In the genomic region with DNA sequence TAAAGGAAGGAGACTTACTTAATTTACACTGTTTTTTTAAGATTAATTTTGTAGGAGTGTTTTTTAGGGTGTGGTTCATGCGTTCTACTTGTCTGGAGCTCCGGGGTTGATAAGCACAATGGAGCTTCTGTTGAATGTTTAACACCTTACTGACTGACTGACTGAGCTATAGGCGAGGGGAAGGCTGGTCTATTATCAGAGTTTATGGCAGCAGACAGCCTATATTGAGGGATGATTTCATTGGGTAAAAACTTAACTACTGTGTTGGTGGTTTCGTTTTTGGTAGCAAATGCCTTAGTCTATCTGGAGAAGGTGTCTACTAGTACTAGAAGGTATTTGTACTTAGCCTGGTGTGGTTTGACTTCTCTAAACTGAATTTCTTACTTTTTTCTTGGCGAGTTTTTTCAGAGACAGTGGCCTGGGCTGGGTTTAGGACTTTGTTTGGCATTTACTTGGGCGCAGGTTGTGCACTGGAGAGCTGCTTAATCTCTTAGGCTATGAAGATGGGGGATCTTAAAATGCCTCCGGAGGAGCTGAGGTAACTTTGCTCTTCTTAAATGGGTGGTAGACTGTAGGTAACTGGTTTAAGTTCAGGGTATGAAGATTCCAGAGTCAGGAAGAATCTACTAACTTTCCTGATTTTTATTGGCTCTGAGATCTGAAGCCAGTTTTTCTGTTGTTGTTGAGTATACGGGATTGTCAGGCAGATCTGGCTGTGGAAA, we compare ENCODE assay signal across 7 cellular contexts.
DNase-seq lines count a peak whose midpoint lies in the region; ATAC-seq, FAIRE-seq and TF ChIP-seq lines count a peak whose summit lies in the region.
"Not testable (repeated sequence)": the region's sequence is repeated elsewhere in the genome, so short reads cannot be mapped to it uniquely, and the experiment has no call there.

No MANE protein-coding gene starts in this region.

- ATAC-seq in GM23338 = not testable (repeated sequence)
- ATAC-seq in mucosa of descending colon = peak; percentile 74

- not testable (repeated sequence) for TF ChIP-seq CTCF in GM23338 (conservative IDR thresholded peaks at IDR 0.05; ENCODE audit: low read depth in 2 of 2); astrocyte (IDR thresholded peaks at IDR 0.05; ENCODE audit: insufficient read depth, low read depth, low read length); mucosa of descending colon (IDR thresholded peaks at IDR 0.05); progenitor cell of endocrine pancreas (IDR thresholded peaks at IDR 0.05; ENCODE audit: unreplicated experiment)

- H3K4me3 Mint-ChIP-seq in GM23338 = not testable (repeated sequence)
- H3K4me3 Mint-ChIP-seq in T-helper 1 cell treated with Interleukin-12 subunit alpha and Interleukin-12 subunit beta and Interleukin-4 antibody, amounts not matched to agents 30 μg/mL and 1 μg/mL, for 36 hours = peak overlapping the region; percentile 76
- H3K4me3 Mint-ChIP-seq in activated T-cell treated with anti-CD3 and anti-CD28 coated beads, Interleukin-2, amount 50 U/mL, for 24 hours = peak overlapping the region; percentile 61
- H3K4me3 Mint-ChIP-seq in astrocyte (ENCODE audit: unreplicated experiment) = peak overlapping the region; percentile 15
- peak overlapping the region; percentile 1 for H3K4me3 Mint-ChIP-seq in progenitor cell of endocrine pancreas (ENCODE audit: low read depth)

- H2AFZ ChIP-seq in GM23338; astrocyte (ENCODE audit: low read depth, low read length): not testable (repeated sequence)

- H3K4me1 ChIP-seq in GM23338 (ENCODE audit: insufficient read depth); astrocyte (ENCODE audit: insufficient read depth, low read length); mucosa of descending colon (ENCODE audit: low read depth): not testable (repeated sequence)

- intact Hi-C loops in mucosa of descending colon (cut with DNase I, micrococcal nuclease) = not testable (repeated sequence)

- not testable (repeated sequence) for H3K27me3 Mint-ChIP-seq in GM23338 (ENCODE audit: insufficient read depth, low read depth, poor library complexity); T-helper 1 cell treated with Interleukin-12 subunit alpha and Interleukin-12 subunit beta and Interleukin-4 antibody, amounts not matched to agents 30 μg/mL and 1 μg/mL, for 36 hours (ENCODE audit: low read depth); activated T-cell treated with anti-CD3 and anti-CD28 coated beads, Interleukin-2, amount 50 U/mL, for 24 hours; astrocyte (ENCODE audit: low read depth, unreplicated experiment)
- H3K27me3 Mint-ChIP-seq in progenitor cell of endocrine pancreas = peaks cover 13% of the 10 kb centered on the region

- not testable (repeated sequence) for FAIRE-seq in astrocyte (lab: Jason Lieb, UNC)

- not testable (repeated sequence) for H3K9me3 ChIP-seq in astrocyte (ENCODE audit: insufficient read depth, low read depth, low read length); mucosa of descending colon

- H3F3A ChIP-seq in GM23338 (replicated peaks; ENCODE audit: low read depth) = not testable (repeated sequence)

- peak; percentile 40 for TF ChIP-seq POLR2A in erythroblast (IDR thresholded peaks at IDR 0.05; ENCODE audit: low read length)

- H3K27ac ChIP-seq in GM23338 (ENCODE audit: low read depth); astrocyte (ENCODE audit: low read depth, low read length): not testable (repeated sequence)

- H3K9me2 ChIP-seq in GM23338 (ENCODE audit: insufficient read depth) = not testable (repeated sequence)

- not testable (repeated sequence) for H4K20me1 ChIP-seq in GM23338 (replicated peaks; ENCODE audit: insufficient read depth); astrocyte (ENCODE audit: insufficient read depth, low read length)

- H3K9me3 Mint-ChIP-seq in GM23338; T-helper 1 cell treated with Interleukin-12 subunit alpha and Interleukin-12 subunit beta and Interleukin-4 antibody, amounts not matched to agents 30 μg/mL and 1 μg/mL, for 36 hours; activated T-cell treated with anti-CD3 and anti-CD28 coated beads, Interleukin-2, amount 50 U/mL, for 24 hours; astrocyte (ENCODE audit: unreplicated experiment); progenitor cell of endocrine pancreas (ENCODE audit: low read depth): not testable (repeated sequence)

- H3K27me3 ChIP-seq in GM23338 (ENCODE audit: insufficient read depth); astrocyte (ENCODE audit: insufficient read depth, low read length): not testable (repeated sequence)

- not testable (repeated sequence) for H3K4me2 ChIP-seq in GM23338; astrocyte (ENCODE audit: low read length)

- not testable (repeated sequence) for H3K79me2 ChIP-seq in GM23338 (replicated peaks; ENCODE audit: insufficient read depth); astrocyte (ENCODE audit: insufficient read depth, low read length)

- H3K9ac ChIP-seq in astrocyte (ENCODE audit: low read length) = not testable (repeated sequence)

- H3K36me3 Mint-ChIP-seq in GM23338 (ENCODE audit: low read depth); T-helper 1 cell treated with Interleukin-12 subunit alpha and Interleukin-12 subunit beta and Interleukin-4 antibody, amounts not matched to agents 30 μg/mL and 1 μg/mL, for 36 hours (ENCODE audit: low read depth); activated T-cell treated with anti-CD3 and anti-CD28 coated beads, Interleukin-2, amount 50 U/mL, for 24 hours (ENCODE audit: low read depth); astrocyte (ENCODE audit: low read depth, unreplicated experiment); progenitor cell of endocrine pancreas (ENCODE audit: insufficient read depth): not testable (repeated sequence)

- not testable (repeated sequence) for H3K4me3 ChIP-seq in GM23338; astrocyte (ENCODE audit: insufficient read depth, low read depth, low read length); mucosa of descending colon

- not testable (repeated sequence) for DNase-seq in GM23338 (ENCODE audit: low spot score); activated T-cell treated with anti-CD3 and anti-CD28 coated beads, Interleukin-2, amount 50 U/mL, for 24 hours; astrocyte (ENCODE audit: low read depth); progenitor cell of endocrine pancreas (ENCODE audit: low spot score, unreplicated experiment)
- DNase-seq in erythroblast (lab: John Stamatoyannopoulos, UW) = peak; percentile 81 to 92
- peak in 1 of 3 donors; percentile 13 for DNase-seq in mucosa of descending colon

- H3K4me1 Mint-ChIP-seq in GM23338 = peaks cover 45% of the 10 kb centered on the region
- H3K4me1 Mint-ChIP-seq in T-helper 1 cell treated with Interleukin-12 subunit alpha and Interleukin-12 subunit beta and Interleukin-4 antibody, amounts not matched to agents 30 μg/mL and 1 μg/mL, for 36 hours (ENCODE audit: low read depth) = peaks cover 19% of the 10 kb centered on the region
- peaks cover 25% of the 10 kb centered on the region for H3K4me1 Mint-ChIP-seq in activated T-cell treated with anti-CD3 and anti-CD28 coated beads, Interleukin-2, amount 50 U/mL, for 24 hours (ENCODE audit: low read depth)
- H3K4me1 Mint-ChIP-seq in astrocyte (ENCODE audit: low read depth, unreplicated experiment) = peaks cover 16% of the 10 kb centered on the region
- H3K4me1 Mint-ChIP-seq in progenitor cell of endocrine pancreas (ENCODE audit: low read depth) = peaks cover 73% of the 10 kb centered on the region

- not testable (repeated sequence) for H3K36me3 ChIP-seq in GM23338 (ENCODE audit: insufficient read depth); astrocyte (ENCODE audit: insufficient read depth, low read length); mucosa of descending colon (ENCODE audit: low read depth)

- H3K27ac Mint-ChIP-seq in GM23338 (peak overlapping the region; percentile 34), astrocyte (ENCODE audit: unreplicated experiment) (peak overlapping the region; percentile 83), progenitor cell of endocrine pancreas (peak overlapping the region; percentile 66)
- H3K27ac Mint-ChIP-seq in T-helper 1 cell treated with Interleukin-12 subunit alpha and Interleukin-12 subunit beta and Interleukin-4 antibody, amounts not matched to agents 30 μg/mL and 1 μg/mL, for 36 hours = peak overlapping the region; percentile 84
- H3K27ac Mint-ChIP-seq in activated T-cell treated with anti-CD3 and anti-CD28 coated beads, Interleukin-2, amount 50 U/mL, for 24 hours = peak overlapping the region; percentile 86

Comparison
In these comparisons a context has a peak if more than half of its experiments do, and no peak if none do; other contexts are left out.
1. H3K27ac Mint-ChIP-seq: peak in every context shown above with its lines; median percentile 86 in activated T-cell treated with anti-CD3 and anti-CD28 coated beads, Interleukin-2, amount 50 U/mL, for 24 hours; 84 in T-helper 1 cell treated with Interleukin-12 subunit alpha and Interleukin-12 subunit beta and Interleukin-4 antibody, amounts not matched to agents 30 μg/mL and 1 μg/mL, for 36 hours; 83 in astrocyte; 66 in progenitor cell of endocrine pancreas; 34 in GM23338.